In genomic region chr19:7926727-7927604, GRCh38 we compare ENCODE assay signal across 9 cellular contexts. TPM values are rescaled to one million over a fixed set of nuclear protein-coding genes. Genes with fewer than 3 reads are reported as not detected.
DNase-seq lines count a peak whose midpoint lies in the region; ATAC-seq and TF ChIP-seq lines count a peak whose summit lies in the region.
"Had no signal": no experiment of that assay in that cellular context is flagged by ENCODE, and none has a peak within 500 bp of the region (broad histone marks: within the 10 kb centered on the region; RNA-seq: fewer than 3 reads in every experiment).

No MANE protein-coding gene starts in this region.

- H3K23me2 ChIP-seq in H9 (ENCODE audit: insufficient read length, low read depth, low read length, poor library complexity, severe bottlenecking): no peaks in the 10 kb centered on the region

- TF ChIP-seq CTCF in BE2C (IDR thresholded peaks at IDR 0.05; ENCODE audit: low read depth, low read length): no peak
- TF ChIP-seq CTCF in H9 (conservative IDR thresholded peaks at IDR 0.05): no peak
- no peak for TF ChIP-seq CTCF in breast epithelium (IDR thresholded peaks at IDR 0.05)

- no peak overlapping the region for H4K91ac ChIP-seq in H9 (ENCODE audit: insufficient read length, low read depth, low read length)

- H3K4ac ChIP-seq in H9 (ENCODE audit: low read depth, low read length): no peak overlapping the region

- H3K27ac ChIP-seq in H9 (ENCODE audit: insufficient read length, low read depth, low read length) (no peak overlapping the region), breast epithelium (peak overlapping the region; percentile 96 to 97)

- no peak overlapping the region for H2BK15ac ChIP-seq in H9 (ENCODE audit: low read depth, low read length)

- no peak overlapping the region for H3K56ac ChIP-seq in H9 (ENCODE audit: insufficient read length, low read depth, low read length)

- H3K9ac ChIP-seq in H9 (ENCODE audit: extremely low read depth, insufficient read length, low read length): no peak overlapping the region

- H3K4me2 ChIP-seq in H9 (ENCODE audit: insufficient read depth, insufficient read length, low read length): no peak overlapping the region

- H3K4me1 ChIP-seq in BE2C: peaks cover 30% of the 10 kb centered on the region
- H3K4me1 ChIP-seq in H9 (ENCODE audit: insufficient read depth, low read length): 0 out of 2 replicates have a peak, but pooled peaks cover 4% of the 10 kb centered on the region
- H3K4me1 ChIP-seq in breast epithelium: peaks cover 30 to 32% of the 10 kb centered on the region in 2 donors

- intact Hi-C loops in breast epithelium (cut with DNase I; ENCODE audit: low total_unique reads) (no loop called here), sciatic nerve (cut with DNase I) (no loop called here)

- ATAC-seq in naive B cell (ENCODE audit: low read depth in 2 of 2) (no peak), sciatic nerve (no peak)

- no peaks in the 10 kb centered on the region for H3K27me3 Mint-ChIP-seq in H9 (ENCODE audit: low read depth)
- no peaks in the 10 kb centered on the region for H3K27me3 Mint-ChIP-seq in naive B cell

- H3T11ph ChIP-seq in H9 (ENCODE audit: low read length): no peak overlapping the region

- H2BK12ac ChIP-seq in H9 (ENCODE audit: insufficient read length, low read depth, low read length): no peak overlapping the region

- no peak overlapping the region for H2BK5ac ChIP-seq in H9 (ENCODE audit: insufficient read length, low read length)

- H4K5ac ChIP-seq in H9 (ENCODE audit: insufficient read length, low read depth, low read length): no peak overlapping the region

- H3K27ac Mint-ChIP-seq in H9: no peak overlapping the region
- peak overlapping the region in 1 of 6 donors; percentile 85 for H3K27ac Mint-ChIP-seq in naive B cell

- H3K9me3 ChIP-seq in BE2C (no peaks in the 10 kb centered on the region), H9 (ENCODE audit: control insufficient read depth, low read depth, low read length) (no peaks in the 10 kb centered on the region), breast epithelium (no peaks in the 10 kb centered on the region)

- TF ChIP-seq POLR2A in breast epithelium (IDR thresholded peaks at IDR 0.05): no peak

- no peak overlapping the region for H2AK5ac ChIP-seq in H9 (ENCODE audit: insufficient read length, low read length)

- no peak overlapping the region for H3K18ac ChIP-seq in H9 (ENCODE audit: insufficient read length, low read depth, low read length)

- no peak overlapping the region for H4K8ac ChIP-seq in H9 (replicated peaks; ENCODE audit: insufficient read length, low read depth, low read length)

- peak overlapping the region; percentile 48 for H3K4me3 ChIP-seq in BE2C (ENCODE audit: low read depth, low read length)
- H3K4me3 ChIP-seq in breast epithelium: peak overlapping the region; percentile 41 to 72 (median 60)

- H3K79me1 ChIP-seq in H9 (ENCODE audit: insufficient read depth, low read depth, low read length, poor library complexity, severe bottlenecking): no peaks in the 10 kb centered on the region

- no peak overlapping the region for H2BK20ac ChIP-seq in H9 (ENCODE audit: low read depth, low read length, poor library complexity, severe bottlenecking)

- H4K20me1 ChIP-seq in H9 (ENCODE audit: control insufficient read depth, insufficient read depth, insufficient read length): no peaks in the 10 kb centered on the region

- H2BK120ac ChIP-seq in H9 (ENCODE audit: low read depth, low read length, poor library complexity, severe bottlenecking): no peak overlapping the region

- H2AFZ ChIP-seq in H9 (ENCODE audit: low read length): no peak overlapping the region

- H3K36me3 ChIP-seq in BE2C (peaks cover 15% of the 10 kb centered on the region), breast epithelium (peaks cover 6% of the 10 kb centered on the region)

- no peak overlapping the region for H3K23ac ChIP-seq in H9 (ENCODE audit: insufficient read length, low read depth, low read length)

- no CpG with 5 or more reads among the region's 32 CpGs for WGBS in H9 (ENCODE audit: extremely low coverage, insufficient read length, low lambda C conversion rate)

- H3K9me3 Mint-ChIP-seq in H9 (no peaks in the 10 kb centered on the region), naive B cell (no peaks in the 10 kb centered on the region)

- DNase-seq in BE2C: peak; percentile 57
- no peak for DNase-seq in H9
- DNase-seq in breast epithelium (ENCODE audit: low spot score in 2 of 2): no peak
- DNase-seq in naive B cell: no peak
- no peak for DNase-seq in HCEC 1CT
- no peak for DNase-seq in sciatic nerve (ENCODE audit: low spot score)
- no peak for DNase-seq in NCI-H1105 treated with DMSO at 0.1 percent for 48 hours (lab: John Stamatoyannopoulos, UW)
- no peak for DNase-seq in NCI-H1048 (lab: John Stamatoyannopoulos, UW)

- no peaks in the 10 kb centered on the region for H3K79me2 ChIP-seq in H9 (ENCODE audit: insufficient read depth, low read length)

- H3K14ac ChIP-seq in H9 (ENCODE audit: insufficient read depth, low read length): no peak overlapping the region; the same call in 1 of the 2 replicates

- H3K36me3 Mint-ChIP-seq in H9 (ENCODE audit: insufficient read depth in 1 of 3, low read depth in 3 of 3): peaks cover 5 to 43% (median 23%) of the 10 kb centered on the region in 3 experiments; a peak in 6 of 7 replicates
- no peaks in the 10 kb centered on the region for H3K36me3 Mint-ChIP-seq in naive B cell

- H3K27me3 ChIP-seq in BE2C: no peaks in the 10 kb centered on the region
- no peaks in the 10 kb centered on the region for H3K27me3 ChIP-seq in H9 (ENCODE audit: insufficient read depth, low read length)
- no peaks in the 10 kb centered on the region for H3K27me3 ChIP-seq in breast epithelium

- H3K4me3 Mint-ChIP-seq in H9 (peak overlapping the region; percentile 60 to 85), naive B cell (peak overlapping the region in 6 of 8 donors; percentile 70 to 86 (median 78))

- H3K4me1 Mint-ChIP-seq in H9: peaks cover 6 to 11% of the 10 kb centered on the region in 2 experiments
- peaks cover 13 to 20% (median 15%) of the 10 kb centered on the region in 3 donors for H3K4me1 Mint-ChIP-seq in naive B cell

RNA-seq across cellular contexts. Expression of gene CTXN1, which starts 1.0 kb away (rescaled TPM):
- 185 TPM for polyA plus RNA-seq in BE2C (2012; ENCODE audit: insufficient read depth, insufficient read length, low read depth)
- total RNA-seq in H9 (2021) (22.7 and 24.5 TPM in 2 replicates), breast epithelium (1 to 10 TPM in 2 of 3 donors, under 1 TPM in 1; 0.32 to 9.5 (median 5.6) TPM), sciatic nerve (1.5 TPM)
- not detected for polyA plus RNA-seq in naive B cell (ENCODE audit: low read depth in 6 of 6)

RNA-seq across cellular contexts. Expression of gene SNAPC2, which starts 6.8 kb away (rescaled TPM):
- 81.2 TPM for polyA plus RNA-seq in BE2C (2012; ENCODE audit: insufficient read depth, insufficient read length, low read depth)
- total RNA-seq in H9 (2021) (17.1 and 17.8 TPM in 2 replicates), breast epithelium (10 to 100 TPM; 13.8 to 14.8 (median 13.8) TPM), sciatic nerve (14.9 TPM)
- polyA plus RNA-seq in naive B cell (ENCODE audit: low read depth in 6 of 6): 10 to 100 TPM in 4 of 6 donors, 1 to 10 TPM in 2; 1.5 to 20.2 (median 14.7) TPM

RNA-seq across cellular contexts. Expression of gene TGFBR3L, which starts 12.3 kb away (rescaled TPM):
- 20.0 TPM for polyA plus RNA-seq in BE2C (2012; ENCODE audit: insufficient read depth, insufficient read length, low read depth)
- total RNA-seq in H9 (2021) (5.5 and 6.5 TPM in 2 replicates), breast epithelium (1 to 10 TPM in 1 of 3 donors, not detected in 2; 2.3 TPM), sciatic nerve (not detected)
- polyA plus RNA-seq in naive B cell (ENCODE audit: low read depth in 6 of 6): not detected
- total RNA-seq: G401 had no signal

RNA-seq across cellular contexts. Expression of gene TIMM44, which starts 16.5 kb away (rescaled TPM):
- polyA plus RNA-seq in BE2C (2012; ENCODE audit: insufficient read depth, insufficient read length, low read depth): 277 TPM
- total RNA-seq in H9 (2021) (114 and 122 TPM in 2 replicates), breast epithelium (10 to 100 TPM; 29.3 to 59.6 (median 57.8) TPM), sciatic nerve (49.6 TPM)
- 10 to 100 TPM in 4 of 6 donors, 1 to 10 TPM in 2; 7.8 to 21.0 (median 14.1) TPM for polyA plus RNA-seq in naive B cell (ENCODE audit: low read depth in 6 of 6)

RNA-seq across cellular contexts. Expression of gene MAP2K7, which starts 23.3 kb away (rescaled TPM):
- 86.4 TPM for polyA plus RNA-seq in BE2C (2012; ENCODE audit: insufficient read depth, insufficient read length, low read depth)
- total RNA-seq in H9 (2021) (47.2 and 48.1 TPM in 2 replicates), breast epithelium (10 to 100 TPM; 13.3 to 17.1 (median 13.8) TPM), sciatic nerve (34.0 TPM)
- 1 to 10 TPM in 5 of 6 donors, under 1 TPM in 1; 0.50 to 5.1 (median 2.9) TPM for polyA plus RNA-seq in naive B cell (ENCODE audit: low read depth in 6 of 6)
